In the genomic region with DNA sequence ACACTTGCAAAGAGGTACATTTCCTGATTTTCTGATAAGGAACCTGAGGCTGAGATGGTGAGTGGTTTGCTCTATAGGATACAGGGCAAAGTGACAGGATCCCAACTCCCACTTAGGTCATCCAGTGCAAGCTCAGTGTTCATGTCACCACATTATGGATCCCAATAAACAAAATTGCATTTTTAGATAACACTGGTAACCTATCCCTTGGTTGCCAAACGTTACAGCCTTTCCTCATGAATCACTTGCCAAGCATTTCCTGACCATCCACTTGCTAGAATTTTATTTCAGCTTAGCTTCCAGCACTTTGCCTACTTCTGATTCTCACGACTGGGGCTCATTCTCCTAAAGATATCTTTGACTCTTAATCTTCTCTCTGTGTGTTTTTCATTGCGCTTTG, we compare ENCODE assay signal across 16 cellular contexts.
A peak's percentile ranks its signal among the peaks of the same experiment; 100 is the strongest.
DNase-seq lines count a peak whose midpoint lies in the region; ATAC-seq and TF ChIP-seq lines count a peak whose summit lies in the region.
"Had no signal": no experiment of that assay in that cellular context is flagged by ENCODE, and none has a peak within 500 bp of the region (broad histone marks: within the 10 kb centered on the region; RNA-seq: fewer than 3 reads in every experiment).

No MANE protein-coding gene starts in this region.

- in situ Hi-C loops in astrocyte of the spinal cord (cut with HindIII; ENCODE audit: low sequenced_read_pairs) = no loop called here

- no peak for ATAC-seq in gastroesophageal sphincter
- ATAC-seq: A549, Right ventricle myocardium inferior had no signal

- no peak for TF ChIP-seq POLR2A in gastroesophageal sphincter (IDR thresholded peaks at IDR 0.05)

- H3K36me3 ChIP-seq in ACC112 (ENCODE audit: insufficient read depth, low read length) (no peaks in the 10 kb centered on the region), gastroesophageal sphincter (no peaks in the 10 kb centered on the region)

- no peak for TF ChIP-seq CTCF in astrocyte of the spinal cord (IDR thresholded peaks at IDR 0.05; ENCODE audit: low read depth, low read length)
- no peak for TF ChIP-seq CTCF in gastroesophageal sphincter (IDR thresholded peaks at IDR 0.05)

- H2AFZ ChIP-seq in ACC112 (ENCODE audit: low read length, unreplicated experiment) = peak overlapping the region; percentile 35

- TF ChIP-seq EP300 in gastroesophageal sphincter (IDR thresholded peaks at IDR 0.05) = no peak

- peak overlapping the region; percentile 50 for H3K27ac ChIP-seq in ACC112 (ENCODE audit: low read depth, low read length)
- no peak overlapping the region for H3K27ac ChIP-seq in gastroesophageal sphincter
- H3K27ac ChIP-seq: A549, KMS-11 had no signal

- H3K79me2 ChIP-seq in ACC112 (ENCODE audit: control insufficient read depth, insufficient read depth, low read length, unreplicated experiment) = no peaks in the 10 kb centered on the region

- DNase-seq in HPDE6-E6E7 (ENCODE audit: extremely low spot score) (peak; percentile 1), astrocyte of the spinal cord (ENCODE audit: low read depth, low spot score) (peak; percentile 63), glomerular visceral epithelial cell (ENCODE audit: extremely low spot score) (peak; percentile 48), NCI-H2171 (lab: John Stamatoyannopoulos, UW) (no peak), cortex of kidney (lab: John Stamatoyannopoulos, UW) (no peak), globus pallidus (ENCODE audit: low spot score) (no peak)
- DNase-seq: activated effector memory CD4-positive, alpha-beta T cell treated with anti-CD3 and anti-CD28 coated beads, Interleukin-2, amount 50 U/mL, for 16 hours; DMS 273 treated with DMSO at 0.1 percent for 48 hours; NCI-H1694; occipital lobe; T1000 had no signal

- 48 to 71% methylated on average over 3 of the region's 3 CpGs for WGBS in gastroesophageal sphincter (ENCODE audit: low coverage in 1 of 2), 2 donors

- H3K4me3 ChIP-seq in ACC112 (ENCODE audit: low read depth, low read length) = no peak overlapping the region
- no peak overlapping the region for H3K4me3 ChIP-seq in astrocyte of the spinal cord (ENCODE audit: low read depth, low read length)
- H3K4me3 ChIP-seq in gastroesophageal sphincter = no peak overlapping the region
- H3K4me3 ChIP-seq: A549 had no signal

- H3K9me3 ChIP-seq in gastroesophageal sphincter = peaks cover 0 to 15% (median 0%) of the 10 kb centered on the region in 3 donors
- H3K9me3 ChIP-seq: A549 had no signal

- H3K27me3 ChIP-seq in ACC112 (ENCODE audit: insufficient read depth, low read length) = no peaks in the 10 kb centered on the region
- no peaks in the 10 kb centered on the region for H3K27me3 ChIP-seq in gastroesophageal sphincter

- H3K4me1 ChIP-seq in ACC112 (ENCODE audit: control insufficient read depth, insufficient read depth, low read length, unreplicated experiment) (peaks cover 11% of the 10 kb centered on the region), gastroesophageal sphincter (peaks cover 0 to 9% (median under 1%) of the 10 kb centered on the region in 3 donors)
- H3K4me1 ChIP-seq: A549 had no signal

Comparison
In these comparisons a context has a peak if more than half of its experiments do, and no peak if none do; other contexts are left out.
1. DNase-seq: peak in HPDE6-E6E7 (single experiment), astrocyte of the spinal cord (single experiment) and glomerular visceral epithelial cell (single experiment); none in NCI-H2171 (single experiment), cortex of kidney (single experiment) and globus pallidus (single experiment).